Comparison of ENCODE assay signal across 23 cellular contexts in genomic region chr2:79447462-79447861, GRCh38.
"Had no signal": no experiment of that assay in that cellular context is flagged by ENCODE, and none has a peak within 500 bp of the region (broad histone marks: within the 10 kb centered on the region; RNA-seq: fewer than 3 reads in every experiment).

No MANE protein-coding gene starts in this region.

- H3K4me3 ChIP-seq: K562 had no signal

- H3K4me2 ChIP-seq: KMS-11 had no signal

- FAIRE-seq: HTR-8/SVneo, K562 had no signal

- H3K27ac ChIP-seq: HL-60, KMS-11, RWPE1 had no signal

- H3K9ac ChIP-seq: KMS-11 had no signal

- DNase-seq: Kasumi-1; MM.1S; NCI-H1092 treated with DMSO at 0.1 percent for 48 hours; NCI-H1436; NCI-H1694; NCI-H187 treated with DMSO at 0.1 percent for 48 hours; NCI-H2029 treated with DMSO at 0.1 percent for 48 hours; NCI-H2171; NCI-H226; NCI-H446; NCI-H510A; NCI-H524 treated with DMSO at 0.1 percent for 48 hours; NCI-H69; NCI-H774; NK-92 treated with Interleukin-12 subunit alpha and Interleukin-12 subunit beta, amount 100 ng/mL, for 24 hours; PC-3; SHP77; T-helper 1 cell had no signal
